8 cellular contexts compared by ENCODE assay signal in the genomic region with DNA sequence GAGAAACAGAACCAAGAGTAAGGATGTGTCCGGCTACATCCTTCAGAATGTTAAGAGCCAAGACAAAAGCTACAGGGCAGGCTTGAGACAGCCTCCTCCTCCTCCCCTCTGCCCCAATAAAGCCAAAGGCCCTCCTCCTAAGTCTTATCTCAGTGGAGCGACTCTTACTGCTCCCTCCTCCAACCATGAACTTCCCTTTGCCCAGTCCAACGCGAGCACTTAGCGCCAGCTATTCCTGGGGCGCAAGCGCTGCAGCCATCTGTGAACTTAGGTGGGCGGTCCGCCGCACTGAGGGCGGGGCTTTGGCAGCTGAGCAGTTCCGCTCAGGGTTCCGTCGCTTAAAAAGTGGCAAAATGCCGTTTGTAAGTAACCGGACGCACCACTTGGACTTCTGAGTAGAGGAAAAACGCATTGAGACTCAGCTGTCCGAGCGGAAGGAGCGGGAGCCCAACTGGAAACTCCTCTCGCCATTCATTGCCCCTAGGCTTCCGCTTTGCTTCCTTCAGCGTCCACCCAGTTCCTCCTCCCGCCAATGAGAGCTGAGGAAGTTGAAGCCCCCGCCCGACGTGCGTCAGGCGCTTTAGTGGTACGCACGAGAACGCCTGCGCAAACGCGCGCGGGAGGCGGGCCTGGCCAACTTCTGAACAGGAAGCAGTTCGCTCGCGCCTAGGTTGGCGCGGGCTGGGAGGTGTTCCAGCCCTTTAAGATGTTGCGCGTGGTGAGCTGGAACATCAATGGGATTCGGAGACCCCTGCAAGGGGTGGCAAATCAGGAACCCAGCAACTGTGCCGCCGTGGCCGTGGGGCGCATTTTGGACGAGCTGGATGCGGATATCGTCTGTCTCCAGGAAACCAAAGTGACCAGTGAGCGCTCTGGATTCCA. TPM values are rescaled to one million over a fixed set of nuclear protein-coding genes. Genes with fewer than 3 reads are reported as not detected.
A peak's percentile ranks its signal among the peaks of the same experiment; 100 is the strongest.
DNase-seq lines count a peak whose midpoint lies in the region; ATAC-seq and TF ChIP-seq lines count a peak whose summit lies in the region.

APEX2 (plus strand) TSS at position 647 of the 882 bp plus-strand sequence; CDS start at position 707, 60 bp downstream.

- ATAC-seq in HG03460 (IDR thresholded peaks at IDR 0.05; ENCODE audit: unreplicated experiment), result peak; percentile 94

- DNase-seq in BE2C, result peak; percentile 90
- DNase-seq in GM19240 (ENCODE audit: insufficient read length, low spot score), result peak; percentile 47
- peak; percentile 88 to 94 for DNase-seq in NCI-H526 (lab: John Stamatoyannopoulos, UW)
- DNase-seq in activated CD4-positive, alpha-beta T cell treated with anti-CD3 and anti-CD28 coated beads for 48 hours, result peak; percentile 91
- peak; percentile 92 for DNase-seq in colonic mucosa
- peak; percentile 93 for DNase-seq in kidney tubule cell (ENCODE audit: low spot score)
- DNase-seq in stimulated activated CD4-positive, alpha-beta T cell treated with anti-CD3 and anti-CD28 coated beads, Interleukin-1b, Interleukin-23, amount 100 ng/mL, for 24 hours (ENCODE audit: low read depth in 4 of 4, low spot score in 1 of 4), result peak; percentile 60 to 78 (median 70)

- TF ChIP-seq CTCF in BE2C (IDR thresholded peaks at IDR 0.05; ENCODE audit: low read depth, low read length) (no peak), colonic mucosa (IDR thresholded peaks at IDR 0.05) (no peak)

- H3K4me3 ChIP-seq in BE2C (ENCODE audit: low read depth, low read length), result peak within 1 kb of the TSS; percentile 78
- peak within 1 kb of the TSS; percentile 53 for H3K4me3 ChIP-seq in colonic mucosa

- no peaks in the 10 kb centered on the region for H3K4me1 ChIP-seq in BE2C
- H3K4me1 ChIP-seq in colonic mucosa, result no peaks in the 10 kb centered on the region

- H3K36me3 ChIP-seq in BE2C, result peaks cover 6% of the 10 kb centered on the region
- H3K36me3 ChIP-seq in colonic mucosa, result no peaks in the 10 kb centered on the region

- intact Hi-C loops in colonic mucosa (cut with DNase I), result no loop called here

- H3K27me3 ChIP-seq in BE2C (no peaks in the 10 kb centered on the region), colonic mucosa (no peaks in the 10 kb centered on the region)

- H3K9me3 ChIP-seq in BE2C (no peaks in the 10 kb centered on the region), colonic mucosa (no peaks in the 10 kb centered on the region)

- peak within 1 kb of the TSS; percentile 76 to 77 for H3K9ac ChIP-seq in colonic mucosa (ENCODE audit: low read depth in 2 of 2, low read length in 2 of 2)

- H3K27ac ChIP-seq in colonic mucosa, result peak within 1 kb of the TSS; percentile 77

RNA-seq across cellular contexts. Expression of gene APEX2, which starts in this region (rescaled TPM):
- polyA plus RNA-seq in BE2C (2012; ENCODE audit: insufficient read depth, insufficient read length, low read depth), result 30.5 TPM
- total RNA-seq in colonic mucosa, result 10 to 100 TPM; 22.0 to 28.2 TPM

Comparison
In these comparisons a context has a peak if more than half of its experiments do, and no peak if none do; other contexts are left out.
1. Peak in every context shown above with its lines: DNase-seq, ATAC-seq, H3K4me3 ChIP-seq and H3K27ac ChIP-seq.